In genomic region chr21:41743321-41744027, GRCh38 we compare ENCODE assay signal across 27 cellular contexts. TPM values are rescaled to one million over a fixed set of nuclear protein-coding genes. Genes with fewer than 3 reads are reported as not detected.
"Had no signal": no experiment of that assay in that cellular context is flagged by ENCODE, and none has a peak within 500 bp of the region (broad histone marks: within the 10 kb centered on the region; RNA-seq: fewer than 3 reads in every experiment).

No MANE protein-coding gene starts in this region.

- H3K4me3 ChIP-seq: right lobe of liver, skin epidermis, stomach, thyroid gland had no signal

- H3K27me3 ChIP-seq: right lobe of liver, thyroid gland had no signal

- DNase-seq: activated CD4-positive, alpha-beta T cell treated with anti-CD3 and anti-CD28 coated beads for 36 hours; activated CD4-positive, CD25-positive, alpha-beta regulatory T cell; activated effector memory CD4-positive, alpha-beta T cell treated with Interleukin-2 at 50 U/mL for 16 hours; activated naive CD4-positive, alpha-beta T cell treated with Interleukin-2 at 50 U/mL for 16 hours; activated T-cell treated with anti-CD3 and anti-CD28 coated beads for 4 hours; activated T-cell treated with anti-CD3 and anti-CD28 coated beads, Interleukin-2, amount 50 U/mL, for 72 hours; anterior cingulate cortex; dermis blood vessel endothelial cell; effector CD4-positive, alpha-beta T cell; head of caudate nucleus; hippocampal formation; right lobe of liver; stimulated activated CD4-positive, alpha-beta T cell treated with anti-CD3 and anti-CD28 coated beads, Interleukin-1b, Interleukin-23, amount 100 ng/mL, for 48 hours; stimulated activated naive B cell treated with anti-CD40 and anti-IgM and Interleukin-4, amounts not matched to agents 10 μg/mL and 1 μg/mL and 100 μg/mL, for 72 hours; stomach; T-helper 1 cell; thyroid gland had no signal

- H3K4me1 ChIP-seq: right lobe of liver, thyroid gland had no signal

- H3K27me3 Mint-ChIP-seq: activated CD4-positive, alpha-beta T cell treated with anti-CD3 and anti-CD28 coated beads for 36 hours; activated naive CD8-positive, alpha-beta T cell; progenitor cell of endocrine pancreas had no signal

- H3K4me1 Mint-ChIP-seq: activated CD4-positive, alpha-beta T cell treated with anti-CD3 and anti-CD28 coated beads for 36 hours; central memory CD8-positive, alpha-beta T cell; memory B cell; stimulated activated naive B cell treated with anti-CD40 and anti-IgM and Interleukin-4, amounts not matched to agents 10 μg/mL and 1 μg/mL and 100 μg/mL, for 72 hours had no signal

- ATAC-seq: activated CD4-positive, alpha-beta T cell treated with anti-CD3 and anti-CD28 coated beads for 36 hours; activated T-cell treated with anti-CD3 and anti-CD28 coated beads, Interleukin-2, amount 50 U/mL, for 72 hours; stimulated activated naive B cell treated with anti-CD40 and anti-IgM and Interleukin-4, amounts not matched to agents 10 μg/mL and 1 μg/mL and 100 μg/mL, for 72 hours had no signal

- H3K36me3 Mint-ChIP-seq: activated naive CD8-positive, alpha-beta T cell; memory B cell; stimulated activated naive B cell treated with anti-CD40 and anti-IgM and Interleukin-4, amounts not matched to agents 10 μg/mL and 1 μg/mL and 100 μg/mL, for 72 hours had no signal

- H3K9me3 Mint-ChIP-seq: activated T-cell treated with anti-CD3 and anti-CD28 coated beads, Interleukin-2, amount 50 U/mL, for 72 hours; central memory CD8-positive, alpha-beta T cell; nephron had no signal

- H3K27ac Mint-ChIP-seq: activated CD4-positive, alpha-beta T cell treated with anti-CD3 and anti-CD28 coated beads for 36 hours; activated naive CD8-positive, alpha-beta T cell; activated T-cell treated with anti-CD3 and anti-CD28 coated beads, Interleukin-2, amount 50 U/mL, for 72 hours; memory B cell; nephron; progenitor cell of endocrine pancreas had no signal

- H3K4me3 Mint-ChIP-seq: activated CD4-positive, alpha-beta T cell treated with anti-CD3 and anti-CD28 coated beads for 36 hours; activated naive CD8-positive, alpha-beta T cell; activated T-cell treated with anti-CD3 and anti-CD28 coated beads, Interleukin-2, amount 50 U/mL, for 72 hours; central memory CD8-positive, alpha-beta T cell; memory B cell; nephron; stimulated activated naive B cell treated with anti-CD40 and anti-IgM and Interleukin-4, amounts not matched to agents 10 μg/mL and 1 μg/mL and 100 μg/mL, for 72 hours had no signal

- H3K27ac ChIP-seq: epithelial cell of prostate, neutrophil, right lobe of liver, skin epidermis, stomach, thyroid gland had no signal

- H3K9me3 ChIP-seq: neutrophil, right lobe of liver, thyroid gland had no signal

RNA-seq across cellular contexts. Expression of gene RIPK4, which starts 23.4 kb away (rescaled TPM):
- total RNA-seq: fibroblast of villous mesenchyme had no signal
- polyA plus RNA-seq: fibroblast of lung had no signal
